Comparison of ENCODE assay signal across 18 cellular contexts in the genomic region with DNA sequence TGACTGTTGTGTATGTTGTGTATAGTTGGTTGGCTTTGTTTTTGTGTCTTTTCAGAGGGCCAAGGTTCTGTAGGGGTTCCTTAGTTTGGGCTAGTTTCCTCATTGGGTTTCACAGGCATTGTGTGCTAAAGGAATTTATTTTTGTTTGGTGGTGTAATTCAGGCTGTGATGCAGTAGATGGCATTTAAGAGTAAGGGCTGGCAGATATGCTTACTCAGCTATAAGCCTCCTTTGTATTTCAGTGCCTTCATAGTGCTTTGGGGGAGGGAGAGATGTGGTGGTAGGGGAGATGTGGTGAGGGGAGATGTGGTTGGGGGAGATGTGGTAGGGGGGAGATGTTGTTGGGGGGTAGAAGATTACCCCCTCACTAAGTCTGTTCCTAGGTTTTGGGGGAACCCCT.
A peak's percentile ranks its signal among the peaks of the same experiment; 100 is the strongest.
DNase-seq lines count a peak whose midpoint lies in the region; ATAC-seq, FAIRE-seq and TF ChIP-seq lines count a peak whose summit lies in the region.
"Had no signal": no experiment of that assay in that cellular context is flagged by ENCODE, and none has a peak within 500 bp of the region (broad histone marks: within the 10 kb centered on the region; RNA-seq: fewer than 3 reads in every experiment).

No MANE protein-coding gene starts in this region.

- H3K27me3 ChIP-seq in HepG2 (ENCODE audit: control insufficient read depth in 1 of 2, insufficient read depth in 2 of 2, low read length in 2 of 2) (no peaks in the 10 kb centered on the region; a peak in 1 of 5 replicates), right lobe of liver (no peaks in the 10 kb centered on the region), lower lobe of right lung (ENCODE audit: low read depth) (no peaks in the 10 kb centered on the region)

- ATAC-seq in HepG2 (peak; percentile 61), right lobe of liver (no peak), HG02884 (IDR thresholded peaks at IDR 0.05; ENCODE audit: unreplicated experiment) (no peak), lower lobe of right lung (no peak), T-helper 17 cell (no peak)
- ATAC-seq: stimulated activated naive CD8-positive, alpha-beta T cell treated with anti-CD3 and anti-CD28 coated beads, Interleukin-15, amount 100 ng/mL, for 72 hours had no signal

- H3K4me1 Mint-ChIP-seq in T-helper 17 cell, result peaks cover 2% of the 10 kb centered on the region
- H3K4me1 Mint-ChIP-seq: stimulated activated naive CD8-positive, alpha-beta T cell treated with anti-CD3 and anti-CD28 coated beads, Interleukin-15, amount 100 ng/mL, for 72 hours had no signal

- no peaks in the 10 kb centered on the region for H3K36me3 ChIP-seq in HepG2 (replicated peaks in 1 of 2; ENCODE audit: control insufficient read depth in 1 of 2, insufficient read depth in 2 of 2, low read length in 2 of 2)
- H3K36me3 ChIP-seq in right lobe of liver, result no peaks in the 10 kb centered on the region
- H3K36me3 ChIP-seq in lower lobe of right lung, result no peaks in the 10 kb centered on the region

- peaks cover 5% of the 10 kb centered on the region for H3K36me3 Mint-ChIP-seq in T-helper 17 cell (ENCODE audit: low read depth)

- TF ChIP-seq EP300 in HepG2 (IDR thresholded peaks at IDR 0.05; ENCODE audit: low read depth in 2 of 2, low read length in 2 of 2), result no peak
- no peak for TF ChIP-seq EP300 in HepG2 (CRISPR knock-in tag; IDR thresholded peaks at IDR 0.05; ENCODE audit: borderline replicate concordance)

- H2AFZ ChIP-seq in HepG2 (ENCODE audit: low read length), result no peak overlapping the region

- intact Hi-C loops in HepG2 (cut with micrococcal nuclease; ENCODE audit: unreplicated experiment), result no loop called here
- intact Hi-C loops in right lobe of liver (cut with DNase I), result no loop called here
- intact Hi-C loops in lower lobe of right lung (cut with DNase I), result no loop called here

- H3K9me3 ChIP-seq in HepG2 (ENCODE audit: low read length) (no peaks in the 10 kb centered on the region), right lobe of liver (no peaks in the 10 kb centered on the region), lower lobe of right lung (no peaks in the 10 kb centered on the region), T-helper 17 cell (ENCODE audit: control insufficient read depth, low read length, poor library complexity, severe bottlenecking) (no peaks in the 10 kb centered on the region)

- TF ChIP-seq CTCF in HepG2 (CRISPR knock-in tag; IDR thresholded peaks at IDR 0.05) (peak; percentile 33; the same call in 1 of the 2 replicates), right lobe of liver (IDR thresholded peaks at IDR 0.05) (no peak), choroid plexus epithelial cell (conservative IDR thresholded peaks at IDR 0.05; ENCODE audit: low read depth, low read length) (peak; percentile 27), lower lobe of right lung (IDR thresholded peaks at IDR 0.05) (no peak)

- no peak overlapping the region for H3K9ac ChIP-seq in HepG2 (ENCODE audit: insufficient read depth, low read depth, low read length)

- H3K4me3 ChIP-seq in HepG2 (replicated peaks in 1 of 3; ENCODE audit: insufficient read depth in 1 of 3, low read depth in 2 of 3, low read length in 3 of 3) (no peak overlapping the region), right lobe of liver (no peak overlapping the region), choroid plexus epithelial cell (ENCODE audit: low read depth, low read length) (no peak overlapping the region), lower lobe of right lung (no peak overlapping the region)
- H3K4me3 ChIP-seq: smooth muscle cell had no signal

- H3K79me2 ChIP-seq in HepG2 (ENCODE audit: insufficient read depth, low read length), result no peaks in the 10 kb centered on the region

- in situ Hi-C loops in HepG2 (cut with HindIII; ENCODE audit: extremely low pct_ligation_motif_present, low pct_unique_long_range_greater_than_20kb), result no loop called here

- no peak for DNase-seq in HepG2 (ENCODE audit: low spot score)
- DNase-seq in right lobe of liver, result no peak
- peak; percentile 57 for DNase-seq in OCI-M1 (lab: John Stamatoyannopoulos, UW)
- DNase-seq in choroid plexus epithelial cell (ENCODE audit: low read depth), result peak; percentile 40
- DNase-seq in NCI-H510A treated with DMSO at 0.1 percent for 48 hours (lab: John Stamatoyannopoulos, UW), result no peak
- no peak for DNase-seq in lower lobe of right lung
- no peak for DNase-seq in T-helper 17 cell
- DNase-seq: activated effector memory CD4-positive, alpha-beta T cell treated with anti-CD3 and anti-CD28 coated beads, Interleukin-2, amount 50 U/mL, for 16 hours; effector CD4-positive, alpha-beta T cell; islet precursor cell; NK-92 treated with Interleukin-12 subunit alpha and Interleukin-12 subunit beta, amount 100 ng/mL, for 24 hours; occipital lobe; stimulated activated naive CD8-positive, alpha-beta T cell treated with anti-CD3 and anti-CD28 coated beads, Interleukin-15, amount 100 ng/mL, for 72 hours had no signal

- no peak for FAIRE-seq in HepG2 (lab: Jason Lieb, UNC)
- FAIRE-seq: H54, urothelium cell line had no signal

- no peak overlapping the region for H3K4me3 Mint-ChIP-seq in T-helper 17 cell
- H3K4me3 Mint-ChIP-seq: stimulated activated naive CD8-positive, alpha-beta T cell treated with anti-CD3 and anti-CD28 coated beads, Interleukin-15, amount 100 ng/mL, for 72 hours had no signal

- H4K20me1 ChIP-seq in HepG2 (ENCODE audit: insufficient read depth, low read length), result no peaks in the 10 kb centered on the region

- TF ChIP-seq RAD21 in HepG2 (CRISPR knock-in tag; IDR thresholded peaks at IDR 0.05), result no peak

- no peak for TF ChIP-seq POLR2A in HepG2 (IDR thresholded peaks at IDR 0.05; ENCODE audit: insufficient read depth in 1 of 2, low read depth in 2 of 2, low read length in 2 of 2)
- TF ChIP-seq POLR2A in right lobe of liver (IDR thresholded peaks at IDR 0.05), result no peak

- H3K27me3 Mint-ChIP-seq in T-helper 17 cell, result peaks cover 10% of the 10 kb centered on the region
- H3K27me3 Mint-ChIP-seq: stimulated activated naive CD8-positive, alpha-beta T cell treated with anti-CD3 and anti-CD28 coated beads, Interleukin-15, amount 100 ng/mL, for 72 hours had no signal

- CTCF ChIA-PET in HepG2 (lab: Yijun Ruan, JAX; ENCODE audit: low intra/inter-chr PET ratio, low total read pairs), result no interaction called here

- H3K27ac Mint-ChIP-seq in T-helper 17 cell, result no peak overlapping the region
- H3K27ac Mint-ChIP-seq: stimulated activated naive CD8-positive, alpha-beta T cell treated with anti-CD3 and anti-CD28 coated beads, Interleukin-15, amount 100 ng/mL, for 72 hours had no signal

- POLR2A ChIA-PET in HepG2 (lab: Yijun Ruan, JAX), result no interaction called here

- no peak overlapping the region for H3K4me2 ChIP-seq in HepG2 (ENCODE audit: low read depth, low read length)
- H3K4me2 ChIP-seq: smooth muscle cell had no signal

- H3K4me1 ChIP-seq in HepG2 (ENCODE audit: insufficient read depth, low read length), result no peaks in the 10 kb centered on the region
- no peaks in the 10 kb centered on the region for H3K4me1 ChIP-seq in right lobe of liver
- no peaks in the 10 kb centered on the region for H3K4me1 ChIP-seq in lower lobe of right lung

- H3K27ac ChIP-seq in HepG2 (ENCODE audit: extremely low read length, insufficient read depth, low read length) (no peak overlapping the region), right lobe of liver (no peak overlapping the region), lower lobe of right lung (no peak overlapping the region)
- H3K27ac ChIP-seq: VCaP had no signal

- no TSS peak for BruUV-seq in HepG2 (replicated peaks; lab: Mats Ljungman, UMichigan)

TF ChIP-seq in HepG2, 621 proteins besides CTCF, POLR2A, EP300 and RAD21 (continues in another document):
- TF ChIP-seq TCF7L2 (IDR thresholded peaks at IDR 0.05; ENCODE audit: low read depth, low read length), result no peak
- TF ChIP-seq MAFG (CRISPR knock-in tag; IDR thresholded peaks at IDR 0.05), result peak; percentile 54; the same call in 1 of the 2 replicates
- no peak for TF ChIP-seq MYNN (CRISPR knock-in tag; IDR thresholded peaks at IDR 0.05; ENCODE audit: low read depth)
- TF ChIP-seq E2F2 (CRISPR knock-in tag; IDR thresholded peaks at IDR 0.05; ENCODE audit: borderline replicate concordance), result no peak
- no peak for TF ChIP-seq ZNF251 (CRISPR knock-in tag; IDR thresholded peaks at IDR 0.05)
- TF ChIP-seq ZNF773 (CRISPR knock-in tag; IDR thresholded peaks at IDR 0.05; ENCODE audit: borderline replicate concordance), result no peak
- peak; percentile 31 for TF ChIP-seq STAG1 (CRISPR knock-in tag; IDR thresholded peaks at IDR 0.05)
- no peak for TF ChIP-seq RBM22 (optimal IDR thresholded peaks at IDR 0.05; ENCODE audit: low read length)
- TF ChIP-seq MAFK (conservative IDR thresholded peaks at IDR 0.05 in 1 of 2, IDR thresholded peaks at IDR 0.05 in 1 of 2; ENCODE audit: low read length in 2 of 2), result peak; percentile 97
- TF ChIP-seq, protein P1, sequence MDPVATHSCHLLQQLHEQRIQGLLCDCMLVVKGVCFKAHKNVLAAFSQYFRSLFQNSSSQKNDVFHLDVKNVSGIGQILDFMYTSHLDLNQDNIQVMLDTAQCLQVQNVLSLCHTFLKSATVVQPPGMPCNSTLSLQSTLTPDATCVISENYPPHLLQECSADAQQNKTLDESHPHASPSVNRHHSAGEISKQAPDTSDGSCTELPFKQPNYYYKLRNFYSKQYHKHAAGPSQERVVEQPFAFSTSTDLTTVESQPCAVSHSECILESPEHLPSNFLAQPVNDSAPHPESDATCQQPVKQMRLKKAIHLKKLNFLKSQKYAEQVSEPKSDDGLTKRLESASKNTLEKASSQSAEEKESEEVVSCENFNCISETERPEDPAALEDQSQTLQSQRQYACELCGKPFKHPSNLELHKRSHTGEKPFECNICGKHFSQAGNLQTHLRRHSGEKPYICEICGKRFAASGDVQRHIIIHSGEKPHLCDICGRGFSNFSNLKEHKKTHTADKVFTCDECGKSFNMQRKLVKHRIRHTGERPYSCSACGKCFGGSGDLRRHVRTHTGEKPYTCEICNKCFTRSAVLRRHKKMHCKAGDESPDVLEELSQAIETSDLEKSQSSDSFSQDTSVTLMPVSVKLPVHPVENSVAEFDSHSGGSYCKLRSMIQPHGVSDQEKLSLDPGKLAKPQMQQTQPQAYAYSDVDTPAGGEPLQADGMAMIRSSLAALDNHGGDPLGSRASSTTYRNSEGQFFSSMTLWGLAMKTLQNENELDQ (CRISPR knock-in tag; IDR thresholded peaks at IDR 0.05; ENCODE audit: borderline replicate concordance), result no peak

Comparison
In these comparisons a context has a peak if more than half of its experiments do, and no peak if none do; other contexts are left out.
1. CTCF ChIP-seq: peak in HepG2 (single experiment) and choroid plexus epithelial cell (single experiment); none in right lobe of liver (0 of 4) and lower lobe of right lung (single experiment).
2. DNase-seq: peak in OCI-M1 (single experiment) and choroid plexus epithelial cell (single experiment); none in HepG2 (single experiment), right lobe of liver (0 of 3), NCI-H510A treated with DMSO at 0.1 percent for 48 hours (single experiment), lower lobe of right lung (single experiment) and T-helper 17 cell (0 of 3).